In the genomic region with DNA sequence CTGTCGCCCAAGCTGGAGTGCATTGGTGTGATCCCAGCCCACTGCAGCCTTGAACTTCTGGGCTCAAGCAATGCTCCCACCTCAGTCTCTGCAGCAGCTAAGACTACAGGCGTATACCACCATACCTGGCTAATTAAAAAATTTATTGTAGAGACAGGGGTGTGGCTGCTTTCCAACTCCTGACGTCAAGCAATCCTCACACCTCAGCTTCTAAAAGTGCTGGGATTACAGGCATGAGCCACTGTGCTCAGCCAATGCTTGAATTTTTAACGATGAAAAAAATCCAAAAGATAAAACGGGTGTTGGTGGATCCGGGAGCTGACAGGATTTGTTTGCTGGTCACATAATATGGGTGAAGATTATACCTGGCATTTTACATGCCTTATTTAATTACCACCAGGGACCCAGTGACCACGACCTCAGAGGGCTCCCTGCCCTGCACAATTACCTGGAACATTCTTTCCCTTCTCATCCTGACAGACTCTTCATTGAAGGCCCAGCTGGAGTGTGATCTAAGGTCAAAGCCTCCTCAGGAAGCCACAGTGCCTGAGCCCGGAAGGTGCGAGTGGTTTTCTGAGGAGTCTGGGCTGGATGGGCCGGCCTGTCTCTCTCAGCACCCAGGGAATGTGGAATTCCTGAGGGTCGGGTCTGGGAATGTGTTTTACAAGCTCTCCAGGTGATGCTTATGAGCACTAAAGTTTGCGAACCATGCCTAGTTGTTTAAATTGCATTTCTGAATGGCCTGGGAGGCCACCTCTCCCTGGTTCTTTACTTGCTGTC, we compare ENCODE assay signal across 20 cellular contexts.
DNase-seq lines count a peak whose midpoint lies in the region; ATAC-seq, FAIRE-seq and TF ChIP-seq lines count a peak whose summit lies in the region.
"Had no signal": no experiment of that assay in that cellular context is flagged by ENCODE, and none has a peak within 500 bp of the region (broad histone marks: within the 10 kb centered on the region; RNA-seq: fewer than 3 reads in every experiment).

No MANE protein-coding gene starts in this region.

- H3K36me3 ChIP-seq in right atrium auricular region = no peaks in the 10 kb centered on the region
- no peaks in the 10 kb centered on the region for H3K36me3 ChIP-seq in mucosa of descending colon (ENCODE audit: low read depth)
- H3K36me3 ChIP-seq: BLaER1 treated with 17β-estradiol and CSF1 and Interleukin-3, amounts not matched to agents 10 nM and 100 nM; gastroesophageal sphincter; spleen had no signal

- ATAC-seq in mucosa of descending colon (peak; percentile 73), sciatic nerve (no peak)
- ATAC-seq: gastroesophageal sphincter had no signal

- H3K27ac ChIP-seq in right atrium auricular region = peak overlapping the region; percentile 46 to 82
- H3K27ac ChIP-seq: KMS-11, spleen had no signal

- H3K4me3 ChIP-seq in right atrium auricular region = no peak overlapping the region
- H3K4me3 ChIP-seq in mucosa of descending colon = no peak overlapping the region
- H3K4me3 ChIP-seq: BLaER1 treated with 17β-estradiol and CSF1 and Interleukin-3, amounts not matched to agents 10 nM and 100 nM; gastroesophageal sphincter; spleen had no signal

- intact Hi-C loops in mucosa of descending colon (cut with DNase I, micrococcal nuclease) = no loop called here
- intact Hi-C loops in sciatic nerve (cut with DNase I) = no loop called here

- in situ Hi-C loops in Caki2 (cut with HindIII; ENCODE audit: low pct_unique_long_range_greater_than_20kb, low sequenced_read_pairs) = no loop called here

- H3K4me1 ChIP-seq in right atrium auricular region = peaks cover 0 to 17% of the 10 kb centered on the region in 2 donors
- H3K4me1 ChIP-seq in mucosa of descending colon (ENCODE audit: low read depth) = peaks cover 46% of the 10 kb centered on the region

- H3K9me3 ChIP-seq in right atrium auricular region (no peaks in the 10 kb centered on the region), mucosa of descending colon (no peaks in the 10 kb centered on the region)
- H3K9me3 ChIP-seq: BLaER1 treated with 17β-estradiol and CSF1 and Interleukin-3, amounts not matched to agents 10 nM and 100 nM; gastroesophageal sphincter; spleen had no signal

- FAIRE-seq in RCC 7860 (lab: Jason Lieb, UNC) = no peak
- FAIRE-seq: bronchial epithelial cell had no signal

- peak; percentile 46 for DNase-seq in Caki2 (ENCODE audit: low read depth)
- peak; percentile 67 for DNase-seq in RCC 7860 (ENCODE audit: low spot score)
- DNase-seq in right atrium auricular region (ENCODE audit: low spot score) = no peak
- peak in 1 of 3 donors; percentile 72 for DNase-seq in mucosa of descending colon
- no peak for DNase-seq in DMS 273 (lab: John Stamatoyannopoulos, UW; ENCODE audit: unreplicated experiment)
- DNase-seq in HCEC 1CT = no peak
- no peak for DNase-seq in C1 segment of cervical spinal cord (lab: John Stamatoyannopoulos, UW)
- DNase-seq in sciatic nerve (ENCODE audit: low spot score) = no peak
- DNase-seq: activated CD4-positive, alpha-beta T cell treated with anti-CD3 and anti-CD28 coated beads for 4 hours; activated effector memory CD4-positive, alpha-beta T cell treated with Interleukin-2 at 50 U/mL for 16 hours; mammary epithelial cell; NCI-H1105; NCI-H2081 treated with DMSO at 0.1 percent for 48 hours; NCI-H510A treated with DMSO at 0.1 percent for 48 hours; substantia nigra had no signal

- no peaks in the 10 kb centered on the region for H3K27me3 ChIP-seq in right atrium auricular region
- H3K27me3 ChIP-seq: BLaER1 treated with 17β-estradiol and CSF1 and Interleukin-3, amounts not matched to agents 10 nM and 100 nM had no signal

- TF ChIP-seq CTCF in right atrium auricular region (IDR thresholded peaks at IDR 0.05) (no peak), mucosa of descending colon (IDR thresholded peaks at IDR 0.05) (no peak)

Comparison
In these comparisons a context has a peak if more than half of its experiments do, and no peak if none do; other contexts are left out.
1. DNase-seq: peak in Caki2 (single experiment) and RCC 7860 (single experiment); none in right atrium auricular region (single experiment), DMS 273 (single experiment), HCEC 1CT (single experiment), C1 segment of cervical spinal cord (0 of 14) and sciatic nerve (single experiment).